In the genomic region with DNA sequence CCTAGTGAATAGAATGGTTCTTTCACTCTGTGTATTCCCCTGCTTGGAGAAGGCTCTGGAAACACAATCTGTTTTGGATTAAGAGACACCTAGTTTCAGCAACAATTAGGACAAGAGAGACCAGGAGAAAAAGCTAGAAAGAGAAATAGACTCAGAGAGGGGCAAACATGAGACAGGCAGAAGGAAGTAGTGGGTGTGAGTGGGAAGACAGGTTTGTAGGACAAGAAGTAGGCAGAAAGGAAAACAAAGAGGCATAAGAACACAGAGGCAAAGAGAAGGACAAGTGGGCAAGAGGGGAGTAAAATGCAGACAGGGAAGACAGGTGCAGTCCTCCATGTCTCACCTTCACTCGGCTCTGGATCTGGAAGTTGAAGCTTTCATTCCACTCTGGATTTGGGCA, we compare ENCODE assay signal across 25 cellular contexts. TPM values are rescaled to one million over a fixed set of nuclear protein-coding genes. Genes with fewer than 3 reads are reported as not detected.
"Had no signal": no experiment of that assay in that cellular context is flagged by ENCODE, and none has a peak within 500 bp of the region (broad histone marks: within the 10 kb centered on the region; RNA-seq: fewer than 3 reads in every experiment).

No MANE protein-coding gene starts in this region.

- DNase-seq: IMR-90; Kasumi-1; MM.1S; NCI-H1092 treated with DMSO at 0.1 percent for 48 hours; NCI-H1436; NCI-H187; NCI-H2029; NCI-H2081 treated with DMSO at 0.1 percent for 48 hours; NCI-H2171; NCI-H226; NCI-H446; NCI-H510A; NCI-H524 treated with DMSO at 0.1 percent for 48 hours; NCI-H69; NCI-H774; NK-92 treated with Interleukin-12 subunit alpha and Interleukin-12 subunit beta, amount 100 ng/mL, for 24 hours; PC-3; SHP77 had no signal

- ATAC-seq: HepG2, K562, Panc1, PC-3, SK-N-SH treated with all-trans-retinoic acid at 6 μM for 48 hours had no signal

RNA-seq across cellular contexts. Expression of a gene that starts 13.5 kb away (rescaled TPM):
- total RNA-seq: HepG2, HT1080, IMR-90, K562, M059J, OCI-LY7, PC-3 had no signal
